In the genomic region with DNA sequence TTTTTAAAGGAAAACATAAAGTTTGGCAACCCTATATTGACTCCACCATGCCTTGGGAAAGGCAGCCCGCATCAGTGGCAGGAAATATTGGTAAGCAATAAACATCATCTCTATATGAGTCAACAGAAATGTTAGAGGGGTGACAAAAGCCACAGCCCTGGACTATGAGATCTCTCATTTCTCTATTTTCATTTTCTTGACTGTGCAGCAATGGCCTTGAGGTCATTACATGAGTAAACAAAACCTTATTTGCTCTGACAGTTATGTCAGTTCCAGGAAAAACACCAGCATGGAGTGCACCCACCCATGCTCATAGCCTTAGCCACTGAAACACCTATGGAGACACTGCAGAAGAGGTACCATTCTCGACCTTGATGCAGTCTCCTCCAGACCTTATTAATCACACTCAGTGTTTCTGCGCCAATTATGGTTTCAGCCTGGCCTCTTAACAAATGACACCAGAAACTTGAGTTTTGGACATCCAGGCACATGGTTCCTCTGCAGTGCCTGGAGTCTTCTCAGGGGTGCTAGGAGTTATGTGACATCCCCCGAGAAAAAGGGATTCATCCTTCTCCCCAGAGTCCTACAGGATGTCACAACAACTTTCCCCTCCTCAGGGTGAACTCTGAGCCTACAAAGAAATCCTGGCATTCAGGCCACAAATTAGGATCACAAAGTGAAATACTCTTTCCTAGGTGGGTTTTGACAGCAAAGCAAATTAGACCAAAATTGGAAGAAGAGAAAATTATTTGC, we compare ENCODE assay signal across 1 cellular context.
A peak's percentile ranks its signal among the peaks of the same experiment; 100 is the strongest.
TF ChIP-seq lines count a peak whose summit lies in the region.

No MANE protein-coding gene starts in this region.

TF ChIP-seq in K562, 482 proteins besides CTCF, POLR2A, EP300 and RAD21 (continued from another document):
- TF ChIP-seq, protein P1, sequence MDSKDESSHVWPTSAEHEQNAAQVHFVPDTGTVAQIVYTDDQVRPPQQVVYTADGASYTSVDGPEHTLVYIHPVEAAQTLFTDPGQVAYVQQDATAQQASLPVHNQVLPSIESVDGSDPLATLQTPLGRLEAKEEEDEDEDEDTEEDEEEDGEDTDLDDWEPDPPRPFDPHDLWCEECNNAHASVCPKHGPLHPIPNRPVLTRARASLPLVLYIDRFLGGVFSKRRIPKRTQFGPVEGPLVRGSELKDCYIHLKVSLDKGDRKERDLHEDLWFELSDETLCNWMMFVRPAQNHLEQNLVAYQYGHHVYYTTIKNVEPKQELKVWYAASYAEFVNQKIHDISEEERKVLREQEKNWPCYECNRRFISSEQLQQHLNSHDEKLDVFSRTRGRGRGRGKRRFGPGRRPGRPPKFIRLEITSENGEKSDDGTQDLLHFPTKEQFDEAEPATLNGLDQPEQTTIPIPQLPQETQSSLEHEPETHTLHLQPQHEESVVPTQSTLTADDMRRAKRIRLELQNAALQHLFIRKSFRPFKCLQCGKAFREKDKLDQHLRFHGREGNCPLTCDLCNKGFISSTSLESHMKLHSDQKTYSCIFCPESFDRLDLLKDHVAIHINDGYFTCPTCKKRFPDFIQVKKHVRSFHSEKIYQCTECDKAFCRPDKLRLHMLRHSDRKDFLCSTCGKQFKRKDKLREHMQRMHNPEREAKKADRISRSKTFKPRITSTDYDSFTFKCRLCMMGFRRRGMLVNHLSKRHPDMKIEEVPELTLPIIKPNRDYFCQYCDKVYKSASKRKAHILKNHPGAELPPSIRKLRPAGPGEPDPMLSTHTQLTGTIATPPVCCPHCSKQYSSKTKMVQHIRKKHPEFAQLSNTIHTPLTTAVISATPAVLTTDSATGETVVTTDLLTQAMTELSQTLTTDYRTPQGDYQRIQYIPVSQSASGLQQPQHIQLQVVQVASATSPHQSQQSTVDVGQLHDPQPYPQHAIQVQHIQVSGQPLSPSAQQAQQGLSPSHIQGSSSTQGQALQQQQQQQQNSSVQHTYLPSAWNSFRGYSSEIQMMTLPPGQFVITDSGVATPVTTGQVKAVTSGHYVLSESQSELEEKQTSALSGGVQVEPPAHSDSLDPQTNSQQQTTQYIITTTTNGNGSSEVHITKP (IDR thresholded peaks at IDR 0.05; ENCODE audit: partially characterized antibody) = peak; percentile 14
- peak; percentile 42 for TF ChIP-seq MEIS2 (IDR thresholded peaks at IDR 0.05; ENCODE audit: partially characterized antibody)
- TF ChIP-seq, protein P2, sequence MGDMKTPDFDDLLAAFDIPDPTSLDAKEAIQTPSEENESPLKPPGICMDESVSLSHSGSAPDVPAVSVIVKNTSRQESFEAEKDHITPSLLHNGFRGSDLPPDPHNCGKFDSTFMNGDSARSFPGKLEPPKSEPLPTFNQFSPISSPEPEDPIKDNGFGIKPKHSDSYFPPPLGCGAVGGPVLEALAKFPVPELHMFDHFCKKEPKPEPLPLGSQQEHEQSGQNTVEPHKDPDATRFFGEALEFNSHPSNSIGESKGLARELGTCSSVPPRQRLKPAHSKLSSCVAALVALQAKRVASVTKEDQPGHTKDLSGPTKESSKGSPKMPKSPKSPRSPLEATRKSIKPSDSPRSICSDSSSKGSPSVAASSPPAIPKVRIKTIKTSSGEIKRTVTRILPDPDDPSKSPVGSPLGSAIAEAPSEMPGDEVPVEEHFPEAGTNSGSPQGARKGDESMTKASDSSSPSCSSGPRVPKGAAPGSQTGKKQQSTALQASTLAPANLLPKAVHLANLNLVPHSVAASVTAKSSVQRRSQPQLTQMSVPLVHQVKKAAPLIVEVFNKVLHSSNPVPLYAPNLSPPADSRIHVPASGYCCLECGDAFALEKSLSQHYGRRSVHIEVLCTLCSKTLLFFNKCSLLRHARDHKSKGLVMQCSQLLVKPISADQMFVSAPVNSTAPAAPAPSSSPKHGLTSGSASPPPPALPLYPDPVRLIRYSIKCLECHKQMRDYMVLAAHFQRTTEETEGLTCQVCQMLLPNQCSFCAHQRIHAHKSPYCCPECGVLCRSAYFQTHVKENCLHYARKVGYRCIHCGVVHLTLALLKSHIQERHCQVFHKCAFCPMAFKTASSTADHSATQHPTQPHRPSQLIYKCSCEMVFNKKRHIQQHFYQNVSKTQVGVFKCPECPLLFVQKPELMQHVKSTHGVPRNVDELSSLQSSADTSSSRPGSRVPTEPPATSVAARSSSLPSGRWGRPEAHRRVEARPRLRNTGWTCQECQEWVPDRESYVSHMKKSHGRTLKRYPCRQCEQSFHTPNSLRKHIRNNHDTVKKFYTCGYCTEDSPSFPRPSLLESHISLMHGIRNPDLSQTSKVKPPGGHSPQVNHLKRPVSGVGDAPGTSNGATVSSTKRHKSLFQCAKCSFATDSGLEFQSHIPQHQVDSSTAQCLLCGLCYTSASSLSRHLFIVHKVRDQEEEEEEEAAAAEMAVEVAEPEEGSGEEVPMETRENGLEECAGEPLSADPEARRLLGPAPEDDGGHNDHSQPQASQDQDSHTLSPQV (IDR thresholded peaks at IDR 0.05) = 0 out of 2 replicates have a peak, but pooled peaks have one; percentile 32
- 0 out of 2 replicates have a peak, but pooled peaks have one; percentile 33 for TF ChIP-seq LEF1 (IDR thresholded peaks at IDR 0.05)
- TF ChIP-seq L3MBTL2 (IDR thresholded peaks at IDR 0.05) = peak; percentile 37; the same call in 1 of the 2 replicates
- 0 out of 4 replicates have a peak, but pooled peaks of 1 of the 2 experiments have one; percentile 24 for TF ChIP-seq FOXA3 (CRISPR knock-in tag; conservative IDR thresholded peaks at IDR 0.05 in 1 of 2, IDR thresholded peaks at IDR 0.05 in 1 of 2)
- TF ChIP-seq SMARCA4 (IDR thresholded peaks at IDR 0.05) = 0 out of 2 replicates have a peak, but pooled peaks have one; percentile 22
- 0 out of 2 replicates have a peak, but pooled peaks have one; percentile 14 for TF ChIP-seq PKNOX1 (IDR thresholded peaks at IDR 0.05)
- peak; percentile 8; the same call in 1 of the 2 replicates for TF ChIP-seq ARID1B (IDR thresholded peaks at IDR 0.05)
- TF ChIP-seq FOSL1 (tag; conservative IDR thresholded peaks at IDR 0.05) = peak; percentile 32; the same call in 1 of the 2 replicates
- no peak for TF ChIP-seq GTF2B (IDR thresholded peaks at IDR 0.05; ENCODE audit: extremely low read depth, insufficient read length)
- peak; percentile 13; the same call in 1 of the 2 replicates for TF ChIP-seq CTBP1 (IDR thresholded peaks at IDR 0.05; ENCODE audit: borderline replicate concordance)
- no peak for TF ChIP-seq ATF1 (CRISPR knock-in tag; IDR thresholded peaks at IDR 0.05)
- 0 out of 2 replicates have a peak, but pooled peaks have one; percentile 15 for TF ChIP-seq ATF1 (tag; IDR thresholded peaks at IDR 0.05)
- 0 out of 2 replicates have a peak, but pooled peaks have one; percentile 26 for TF ChIP-seq ATF7 (IDR thresholded peaks at IDR 0.05)
- TF ChIP-seq STAT5A (IDR thresholded peaks at IDR 0.05; ENCODE audit: borderline replicate concordance, low read length) = no peak; the same call in 1 of the 2 replicates
